Comparison of ENCODE assay signal across 30 cellular contexts in genomic region chr1:11283148-11283547, GRCh38. TPM values are rescaled to one million over a fixed set of nuclear protein-coding genes. Genes with fewer than 3 reads are reported as not detected.
DNase-seq lines count a peak whose midpoint lies in the region; ATAC-seq, FAIRE-seq and TF ChIP-seq lines count a peak whose summit lies in the region.
"Had no signal": no experiment of that assay in that cellular context is flagged by ENCODE, and none has a peak within 500 bp of the region (broad histone marks: within the 10 kb centered on the region; RNA-seq: fewer than 3 reads in every experiment).

No MANE protein-coding gene starts in this region.

- no peak overlapping the region for H3K4me3 Mint-ChIP-seq in activated naive CD4-positive, alpha-beta T cell treated with anti-CD3 and anti-CD28 coated beads, Interleukin-2, amount 50 U/mL, for 24 hours
- H3K4me3 Mint-ChIP-seq in T-helper 17 cell = no peak overlapping the region
- H3K4me3 Mint-ChIP-seq in dendritic cell treated with granulocyte-macrophage colony-stimulating factor and Interleukin-4, amounts not matched to agents 40 ng/mL and 50 ng/mL, for 4 days = no peak overlapping the region
- H3K4me3 Mint-ChIP-seq: HFFc6; T-helper 2 cell treated with Interferon-gamma antibody and Interleukin-4, amounts not matched to agents 5 μg/mL and 100 μg/mL, for 36 hours had no signal

- H3K27ac Mint-ChIP-seq in activated naive CD4-positive, alpha-beta T cell treated with anti-CD3 and anti-CD28 coated beads, Interleukin-2, amount 50 U/mL, for 24 hours = peak overlapping the region; percentile 59
- peak overlapping the region; percentile 97 for H3K27ac Mint-ChIP-seq in T-helper 17 cell
- peak overlapping the region; percentile 57 for H3K27ac Mint-ChIP-seq in dendritic cell treated with granulocyte-macrophage colony-stimulating factor and Interleukin-4, amounts not matched to agents 40 ng/mL and 50 ng/mL, for 4 days
- H3K27ac Mint-ChIP-seq: HFFc6; T-helper 2 cell treated with Interferon-gamma antibody and Interleukin-4, amounts not matched to agents 5 μg/mL and 100 μg/mL, for 36 hours had no signal

- FAIRE-seq in GM12891 (lab: Jason Lieb, UNC) = no peak
- FAIRE-seq: D721Med, GM18507, small intestine had no signal

- in situ Hi-C loops in GM13976 (cut with MboI; ENCODE audit: low sequenced_read_pairs, unreplicated experiment) = no loop called here

- no peak for DNase-seq in activated naive CD4-positive, alpha-beta T cell (lab: John Stamatoyannopoulos, UW)
- DNase-seq in T-helper 17 cell = no peak
- DNase-seq in NAMALWA (ENCODE audit: low spot score) = no peak
- no peak for DNase-seq in GM12891 (ENCODE audit: insufficient read length, low spot score)
- DNase-seq in GM13976 (ENCODE audit: low spot score) = no peak
- DNase-seq: ACHN; activated CD4-positive, alpha-beta T cell treated with anti-CD3 and anti-CD28 coated beads for 48 hours; body of pancreas; dermis blood vessel endothelial cell; foreskin fibroblast; HFFc6; islet precursor cell; left lung; NCI-H1436; NCI-H2081; NCI-H2227 treated with DMSO at 0.1 percent for 48 hours; NCI-H526; posterior cingulate gyrus; small intestine; thyroid gland had no signal

- H3K4me1 Mint-ChIP-seq in activated naive CD4-positive, alpha-beta T cell treated with anti-CD3 and anti-CD28 coated beads, Interleukin-2, amount 50 U/mL, for 24 hours = peaks cover 83% of the 10 kb centered on the region
- H3K4me1 Mint-ChIP-seq in T-helper 17 cell = peaks cover 56% of the 10 kb centered on the region
- H3K4me1 Mint-ChIP-seq in dendritic cell treated with granulocyte-macrophage colony-stimulating factor and Interleukin-4, amounts not matched to agents 40 ng/mL and 50 ng/mL, for 4 days (ENCODE audit: low read depth) = peaks cover 43% of the 10 kb centered on the region

- no peak for TF ChIP-seq POLR2A in GM12891 (IDR thresholded peaks at IDR 0.05; ENCODE audit: low read depth, low read length)

- H3K36me3 Mint-ChIP-seq in activated naive CD4-positive, alpha-beta T cell treated with anti-CD3 and anti-CD28 coated beads, Interleukin-2, amount 50 U/mL, for 24 hours = peaks cover 21% of the 10 kb centered on the region
- H3K36me3 Mint-ChIP-seq in T-helper 17 cell (ENCODE audit: low read depth) = peaks cover 6% of the 10 kb centered on the region
- peaks cover 58% of the 10 kb centered on the region for H3K36me3 Mint-ChIP-seq in dendritic cell treated with granulocyte-macrophage colony-stimulating factor and Interleukin-4, amounts not matched to agents 40 ng/mL and 50 ng/mL, for 4 days (ENCODE audit: low read depth)

- H3K27me3 Mint-ChIP-seq in activated naive CD4-positive, alpha-beta T cell treated with anti-CD3 and anti-CD28 coated beads, Interleukin-2, amount 50 U/mL, for 24 hours = no peaks in the 10 kb centered on the region
- no peaks in the 10 kb centered on the region for H3K27me3 Mint-ChIP-seq in T-helper 17 cell
- no peaks in the 10 kb centered on the region for H3K27me3 Mint-ChIP-seq in dendritic cell treated with granulocyte-macrophage colony-stimulating factor and Interleukin-4, amounts not matched to agents 40 ng/mL and 50 ng/mL, for 4 days

- no peak for TF ChIP-seq CTCF in GM13976 (IDR thresholded peaks at IDR 0.05; ENCODE audit: borderline replicate concordance, control extremely low read depth, extremely low read depth, insufficient read depth, missing control alignments)

- H3K9me3 Mint-ChIP-seq in activated naive CD4-positive, alpha-beta T cell treated with anti-CD3 and anti-CD28 coated beads, Interleukin-2, amount 50 U/mL, for 24 hours = no peaks in the 10 kb centered on the region
- H3K9me3 Mint-ChIP-seq in dendritic cell treated with granulocyte-macrophage colony-stimulating factor and Interleukin-4, amounts not matched to agents 40 ng/mL and 50 ng/mL, for 4 days = no peaks in the 10 kb centered on the region
- H3K9me3 Mint-ChIP-seq: HFFc6; T-helper 2 cell treated with Interferon-gamma antibody and Interleukin-4, amounts not matched to agents 5 μg/mL and 100 μg/mL, for 36 hours had no signal

- no peak for ATAC-seq in T-helper 17 cell
- ATAC-seq: body of pancreas, Right ventricle myocardium inferior had no signal

- no peaks in the 10 kb centered on the region for H3K9me3 ChIP-seq in T-helper 17 cell (ENCODE audit: control insufficient read depth, low read length, poor library complexity, severe bottlenecking)
- H3K9me3 ChIP-seq: BLaER1 treated with 17β-estradiol and CSF1 and Interleukin-3, amounts not matched to agents 10 nM and 100 nM; body of pancreas; esophagus muscularis mucosa; left lung; neutrophil; right atrium auricular region; thyroid gland had no signal

- intact Hi-C loops in dendritic cell treated with granulocyte-macrophage colony-stimulating factor and Interleukin-4, amounts not matched to agents 40 ng/mL and 50 ng/mL, for 4 days (cut with micrococcal nuclease) = no loop called here

TF ChIP-seq in GM12891, 5 proteins besides CTCF, POLR2A, EP300 and RAD21:
- TF ChIP-seq PAX5 (IDR thresholded peaks at IDR 0.05; ENCODE audit: insufficient read depth, low read length, severe bottlenecking) = no peak
- no peak for TF ChIP-seq POU2F2 (IDR thresholded peaks at IDR 0.05; ENCODE audit: low read depth, low read length)
- no peak for TF ChIP-seq POLR2AphosphoS5 (IDR thresholded peaks at IDR 0.05; ENCODE audit: low read depth, low read length)
- no peak for TF ChIP-seq SPI1 (IDR thresholded peaks at IDR 0.05; ENCODE audit: low read depth, low read length)
- no peak for TF ChIP-seq TAF1 (IDR thresholded peaks at IDR 0.05; ENCODE audit: low read depth, low read length)

RNA-seq across cellular contexts. Expression of gene UBIAD1, which starts 10.2 kb away (rescaled TPM):
- total RNA-seq in T-helper 17 cell = 10 to 100 TPM; 19.1 to 25.3 TPM
- polyA plus RNA-seq in GM12891 (2012; ENCODE audit: low read depth, missing spikeins) = 6.6 TPM

RNA-seq across cellular contexts. Expression of gene MTOR, which starts 20.8 kb away (rescaled TPM):
- 10 to 100 TPM; 47.3 to 50.0 TPM for total RNA-seq in T-helper 17 cell
- 15.2 TPM for polyA plus RNA-seq in GM12891 (2012; ENCODE audit: low read depth, missing spikeins)
